In the genomic region with DNA sequence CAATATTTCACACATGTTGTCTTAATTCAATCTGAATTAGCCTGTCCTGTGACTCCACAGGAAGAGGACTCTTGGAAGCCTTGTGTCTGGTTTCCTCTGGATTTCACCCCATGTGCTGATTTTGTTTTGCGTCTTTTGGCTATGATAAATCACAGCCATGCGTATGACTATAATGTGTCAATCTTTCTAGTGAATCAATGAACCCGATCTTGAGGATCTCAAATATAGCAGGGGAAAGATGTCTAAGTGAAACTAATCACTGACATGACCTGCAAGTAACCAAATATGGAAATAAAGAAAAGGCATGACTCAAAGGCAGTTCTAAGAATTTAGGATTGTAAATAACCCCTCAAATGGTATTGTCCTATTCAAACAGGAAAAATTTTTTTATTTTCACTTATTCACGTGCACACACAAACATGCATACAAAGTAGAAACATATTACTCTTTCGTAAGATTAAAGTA, we compare ENCODE assay signal across 15 cellular contexts. TPM values are rescaled to one million over a fixed set of nuclear protein-coding genes. Genes with fewer than 3 reads are reported as not detected.
DNase-seq lines count a peak whose midpoint lies in the region; ATAC-seq, FAIRE-seq and TF ChIP-seq lines count a peak whose summit lies in the region.
"Had no signal": no experiment of that assay in that cellular context is flagged by ENCODE, and none has a peak within 500 bp of the region (broad histone marks: within the 10 kb centered on the region; RNA-seq: fewer than 3 reads in every experiment).

No MANE protein-coding gene starts in this region.

- no peak for TF ChIP-seq CTCF in H1 (IDR thresholded peaks at IDR 0.05; ENCODE audit: control extremely low read depth in 1 of 3, insufficient read depth in 1 of 3, low read depth in 1 of 3, low read length in 3 of 3)

- peak overlapping the region; percentile 88; the same call in 1 of the 2 replicates for H2BK20ac ChIP-seq in H1 (ENCODE audit: low read length)

- H3K4me1 ChIP-seq in HUES64 (ENCODE audit: insufficient read depth, low read length) (peaks cover 45% of the 10 kb centered on the region), H1 (replicated peaks in 1 of 4; ENCODE audit: control insufficient read depth in 3 of 4, insufficient read depth in 4 of 4, low read length in 3 of 4) (peaks cover 8 to 34% (median 30%) of the 10 kb centered on the region in 4 experiments)

- H3K4me3 ChIP-seq in HUES64 (ENCODE audit: low read length): no peak overlapping the region
- H3K4me3 ChIP-seq in H1 (ENCODE audit: extremely low read depth in 1 of 4, insufficient read depth in 2 of 4, low read depth in 3 of 4, low read length in 4 of 4): peak overlapping the region in 1 of 4 experiments; percentile 38; a peak in 2 of 8 replicates
- H3K4me3 ChIP-seq: sigmoid colon, tibial nerve had no signal

- no peaks in the 10 kb centered on the region for H3K27me3 ChIP-seq in HUES64 (ENCODE audit: insufficient read depth, low read length)
- H3K27me3 ChIP-seq in H1 (replicated peaks in 1 of 4; ENCODE audit: control insufficient read depth in 3 of 4, extremely low read depth in 1 of 4, insufficient read depth in 3 of 4, low read length in 3 of 4): no peaks in the 10 kb centered on the region
- H3K27me3 ChIP-seq: sigmoid colon, tibial nerve had no signal

- POLR2A ChIA-PET in H1 (lab: Charles Lee; ENCODE audit: partially characterized antibody): interaction anchor here (1.1 to 2.6 kb wide), 2 partner anchors 9 to 21 kb away, joined by 3 to 11 read pairs; a partner anchor contains a TSS

- peak overlapping the region; percentile 48 to 58; a peak in 3 of 4 replicates for H3K4me2 ChIP-seq in H1 (ENCODE audit: insufficient read depth in 1 of 2, low read depth in 2 of 2, low read length in 2 of 2)

- H4K20me1 ChIP-seq in H1 (replicated peaks in 1 of 2; ENCODE audit: control insufficient read depth in 1 of 2, insufficient read depth in 2 of 2, low read length in 2 of 2): peaks cover 2 to 4% of the 10 kb centered on the region in 2 experiments

- peaks cover 70% of the 10 kb centered on the region for H3K4me1 Mint-ChIP-seq in activated CD8-positive, alpha-beta memory T cell treated with anti-CD3 and anti-CD28 coated beads, Interleukin-2, amount 10 ng/mL, durations not matched to agents 7 days and 5 days
- peaks cover 34 to 59% of the 10 kb centered on the region in 2 donors for H3K4me1 Mint-ChIP-seq in stimulated activated naive B cell treated with anti-CD40 and anti-IgM and Interleukin-4, amounts not matched to agents 10 μg/mL and 1 μg/mL and 100 μg/mL, for 72 hours

- H4K8ac ChIP-seq in H1 (ENCODE audit: extremely low read depth, insufficient read depth, low read length): no peak overlapping the region

- H4K91ac ChIP-seq in H1 (replicated peaks; ENCODE audit: insufficient read length, low read length): peak overlapping the region; percentile 36

- peaks cover 2% of the 10 kb centered on the region for H3K9me3 Mint-ChIP-seq in activated CD8-positive, alpha-beta memory T cell treated with anti-CD3 and anti-CD28 coated beads, Interleukin-2, amount 10 ng/mL, durations not matched to agents 7 days and 5 days (ENCODE audit: low read depth)
- peaks cover 6 to 14% of the 10 kb centered on the region in 2 donors for H3K9me3 Mint-ChIP-seq in stimulated activated naive B cell treated with anti-CD40 and anti-IgM and Interleukin-4, amounts not matched to agents 10 μg/mL and 1 μg/mL and 100 μg/mL, for 72 hours

- H3K36me3 Mint-ChIP-seq in activated CD8-positive, alpha-beta memory T cell treated with anti-CD3 and anti-CD28 coated beads, Interleukin-2, amount 10 ng/mL, durations not matched to agents 7 days and 5 days: peaks cover 31% of the 10 kb centered on the region
- peaks cover 31 to 36% of the 10 kb centered on the region in 2 donors for H3K36me3 Mint-ChIP-seq in stimulated activated naive B cell treated with anti-CD40 and anti-IgM and Interleukin-4, amounts not matched to agents 10 μg/mL and 1 μg/mL and 100 μg/mL, for 72 hours

- no peak overlapping the region for H2AK5ac ChIP-seq in H1 (ENCODE audit: low read depth, low read length)

- H3K9me3 ChIP-seq in HUES64 (ENCODE audit: insufficient read depth, low read depth, low read length) (no peaks in the 10 kb centered on the region), H1 (ENCODE audit: insufficient read depth in 2 of 2, low read depth in 1 of 2, low read length in 1 of 2) (no peaks in the 10 kb centered on the region)
- H3K9me3 ChIP-seq: sigmoid colon, tibial nerve had no signal

- H3K4me3 Mint-ChIP-seq in activated CD8-positive, alpha-beta memory T cell treated with anti-CD3 and anti-CD28 coated beads, Interleukin-2, amount 10 ng/mL, durations not matched to agents 7 days and 5 days: no peak overlapping the region
- H3K4me3 Mint-ChIP-seq in stimulated activated naive B cell treated with anti-CD40 and anti-IgM and Interleukin-4, amounts not matched to agents 10 μg/mL and 1 μg/mL and 100 μg/mL, for 72 hours: peak overlapping the region in 1 of 2 donors; percentile 12
- H3K4me3 Mint-ChIP-seq: naive B cell had no signal

- H3K56ac ChIP-seq in H1 (replicated peaks; ENCODE audit: insufficient read length, low read depth, low read length): no peak overlapping the region

- no peaks in the 10 kb centered on the region for H3K23me2 ChIP-seq in H1 (ENCODE audit: low read depth, low read length)

- H3K9ac ChIP-seq in HUES64 (ENCODE audit: low read depth, low read length) (no peak overlapping the region), H1 (replicated peaks in 1 of 4; ENCODE audit: extremely low read depth in 1 of 4, low read depth in 3 of 4, low read length in 3 of 4) (no peak overlapping the region)

- H3K79me1 ChIP-seq in H1 (ENCODE audit: low read depth, low read length): no peaks in the 10 kb centered on the region; the same call in 1 of the 2 replicates

- WGBS in HUES64: 93% methylated on average over 3 of the region's 5 CpGs
- WGBS in H1 (ENCODE audit: extremely low coverage in 1 of 2, insufficient coverage in 1 of 2, insufficient read length in 1 of 2, insufficient replicate concordance in 2 of 2, low coverage in 1 of 2, low lambda C conversion rate in 2 of 2, missing lambda C conversion rate in 1 of 2), 2 experiments: 70% methylated on average over 5 of the region's 5 CpGs; no CpG with 5 or more reads in 1 of the 2 experiments

- peak overlapping the region; percentile 52 for H3K27ac Mint-ChIP-seq in activated CD8-positive, alpha-beta memory T cell treated with anti-CD3 and anti-CD28 coated beads, Interleukin-2, amount 10 ng/mL, durations not matched to agents 7 days and 5 days
- H3K27ac Mint-ChIP-seq in stimulated activated naive B cell treated with anti-CD40 and anti-IgM and Interleukin-4, amounts not matched to agents 10 μg/mL and 1 μg/mL and 100 μg/mL, for 72 hours: peak overlapping the region; percentile 79

- H3K27ac ChIP-seq in HUES64 (ENCODE audit: low read depth, low read length): peak overlapping the region; percentile 76
- H3K27ac ChIP-seq in H1 (ENCODE audit: low read depth, low read length): no peak overlapping the region
- H3K27ac ChIP-seq: sigmoid colon had no signal

- FAIRE-seq in H1 (lab: Jason Lieb, UNC): no peak
- FAIRE-seq: GM12892 had no signal

- H2BK5ac ChIP-seq in H1 (ENCODE audit: low read depth, low read length): peak overlapping the region; percentile 62; the same call in 1 of the 2 replicates

- no peak overlapping the region for H3K14ac ChIP-seq in H1 (ENCODE audit: insufficient read length)

- H4K5ac ChIP-seq in H1 (ENCODE audit: insufficient read length, low read depth, low read length): no peak overlapping the region

- H3K27me3 Mint-ChIP-seq in activated CD8-positive, alpha-beta memory T cell treated with anti-CD3 and anti-CD28 coated beads, Interleukin-2, amount 10 ng/mL, durations not matched to agents 7 days and 5 days: no peaks in the 10 kb centered on the region
- H3K27me3 Mint-ChIP-seq in stimulated activated naive B cell treated with anti-CD40 and anti-IgM and Interleukin-4, amounts not matched to agents 10 μg/mL and 1 μg/mL and 100 μg/mL, for 72 hours: no peaks in the 10 kb centered on the region
- H3K27me3 Mint-ChIP-seq: naive B cell had no signal

- no peak overlapping the region for H3K23ac ChIP-seq in H1 (ENCODE audit: insufficient read length)

- TF ChIP-seq EP300 in H1 (IDR thresholded peaks at IDR 0.05; ENCODE audit: borderline replicate concordance in 1 of 2, low read depth in 2 of 2, low read length in 2 of 2): no peak

- 0 out of 2 replicates have a peak overlapping the region, but pooled peaks have one; percentile 2 for H3K18ac ChIP-seq in H1 (ENCODE audit: extremely low read depth, low read length)

- TF ChIP-seq RAD21 in H1 (IDR thresholded peaks at IDR 0.05 in 1 of 2, conservative IDR thresholded peaks at IDR 0.05 in 1 of 2; ENCODE audit: low read depth in 2 of 2, low read length in 2 of 2): no peak

- CTCF ChIA-PET in activated CD8-positive, alpha-beta memory T cell treated with anti-CD3 and anti-CD28 coated beads, Interleukin-2, amount 10 ng/mL, durations not matched to agents 7 days and 5 days (lab: Charles Lee): no interaction called here
- CTCF ChIA-PET in H1 (lab: Charles Lee; ENCODE audit: partially characterized antibody): interaction anchor here (0.8 to 1.3 kb wide), 3 partner anchors 17 to 34 kb away, joined by 3 to 4 read pairs (median 3); no protein-coding TSS in a partner anchor

- H3K36me3 ChIP-seq in HUES64 (ENCODE audit: insufficient read depth, low read length): no peaks in the 10 kb centered on the region
- H3K36me3 ChIP-seq in H1 (ENCODE audit: control insufficient read depth in 2 of 4, insufficient read depth in 4 of 4, low read length in 3 of 4): no peaks in the 10 kb centered on the region; a peak in 1 of 8 replicates
- H3K36me3 ChIP-seq: sigmoid colon, tibial nerve had no signal

- no peak overlapping the region for H3K4ac ChIP-seq in H1 (replicated peaks; ENCODE audit: insufficient read length, low read depth, low read length)

- H2BK120ac ChIP-seq in H1 (replicated peaks; ENCODE audit: low read depth, low read length): peak overlapping the region; percentile 62

- H2BK12ac ChIP-seq in H1 (ENCODE audit: low read depth, low read length): peak overlapping the region; percentile 32; the same call in 1 of the 2 replicates

- no peak overlapping the region for H2AFZ ChIP-seq in H1 (ENCODE audit: low read length)

- ATAC-seq in activated CD8-positive, alpha-beta memory T cell treated with anti-CD3 and anti-CD28 coated beads, Interleukin-2, amount 10 ng/mL, durations not matched to agents 7 days and 5 days: peak; percentile 11
- peak; percentile 58 to 72 for ATAC-seq in stimulated activated naive B cell treated with anti-CD40 and anti-IgM and Interleukin-4, amounts not matched to agents 10 μg/mL and 1 μg/mL and 100 μg/mL, for 72 hours (replicated peaks)
- no peak for ATAC-seq in HG03280 (IDR thresholded peaks at IDR 0.05; ENCODE audit: unreplicated experiment)

- no peak for TF ChIP-seq POLR2A in H1 (IDR thresholded peaks at IDR 0.05; ENCODE audit: control extremely low read depth in 1 of 2, low read depth in 2 of 2, low read length in 2 of 2)

- no peak overlapping the region for H2BK15ac ChIP-seq in H1 (ENCODE audit: low read length)

- H3K79me2 ChIP-seq in H1 (ENCODE audit: control insufficient read depth in 1 of 2, insufficient read depth in 2 of 2, low read length in 2 of 2): peaks cover 11 to 94% of the 10 kb centered on the region in 2 experiments

- no peak for DNase-seq in activated CD8-positive, alpha-beta memory T cell treated with anti-CD3 and anti-CD28 coated beads, Interleukin-2, amount 10 ng/mL, durations not matched to agents 7 days and 5 days
- DNase-seq in activated CD8-positive, alpha-beta memory T cell treated with anti-CD3 and anti-CD28 coated beads for 24 hours: no peak
- DNase-seq in H1 (ENCODE audit: low read depth in 1 of 2, low spot score in 2 of 2) (no peak), germinal center (ENCODE audit: low spot score) (no peak), NCI-H1417 (lab: John Stamatoyannopoulos, UW) (no peak)
- no peak for DNase-seq in stimulated activated naive B cell treated with anti-CD40 and anti-IgM and Interleukin-4, amounts not matched to agents 10 μg/mL and 1 μg/mL and 100 μg/mL, for 72 hours
- DNase-seq: activated effector memory CD4-positive, alpha-beta T cell treated with Interleukin-2 at 50 U/mL for 16 hours; DMS79; naive B cell; NCI-H446; sigmoid colon had no signal

RNA-seq across cellular contexts. Expression of a gene that starts 8.2 kb away (rescaled TPM):
- total RNA-seq in activated CD8-positive, alpha-beta memory T cell treated with anti-CD3 and anti-CD28 coated beads, Interleukin-2, amount 10 ng/mL, durations not matched to agents 7 days and 5 days: 10 to 100 TPM; 29.2 to 55.0 TPM
- 46.1 TPM for polyA plus RNA-seq in HUES64 (2013, experiment 1 of 2)
- polyA plus RNA-seq in HUES64 (2013, experiment 2 of 2): 52.5 TPM
- total RNA-seq in H1 (2021; fragmentation: NEBNext Ultra II Directional; extraction: Animal tissue kit (Norgen Biotek cat#: 25700)): 92.9 and 94.7 TPM in 2 replicates
- polyA plus RNA-seq in H1 (2011; rRNA removed): 68.4 and 69.3 TPM in 2 replicates
- 69.3 TPM for polyA plus RNA-seq in H1 (2011; cell fraction: cytosol; rRNA removed)
- 122 TPM for polyA plus RNA-seq in H1 (2011; cell fraction: nucleus; rRNA removed)
- polyA plus RNA-seq in H1 (2012, experiment 1 of 2): 53.8 to 78.2 TPM (median 59.0 TPM) in 4 replicates
- polyA plus RNA-seq in H1 (2012, experiment 2 of 2): 4.4 TPM
- 58.6 TPM for polyA plus RNA-seq in H1 (2013, experiment 1 of 2)
- 59.7 TPM for polyA plus RNA-seq in H1 (2013, experiment 2 of 2)
- 410 and 421 TPM in 2 replicates for polyA minus RNA-seq in H1 (2011; rRNA and poly(A)+ RNA removed)
- 127 TPM for polyA minus RNA-seq in H1 (2011; cell fraction: cytosol; rRNA and poly(A)+ RNA removed)
- 199 TPM for polyA minus RNA-seq in H1 (2011; cell fraction: nucleus; rRNA and poly(A)+ RNA removed)

RNA-seq across cellular contexts. Expression of a gene that starts 20.4 kb away (rescaled TPM):
- 10 to 100 TPM; 30.4 to 34.9 TPM for total RNA-seq in activated CD8-positive, alpha-beta memory T cell treated with anti-CD3 and anti-CD28 coated beads, Interleukin-2, amount 10 ng/mL, durations not matched to agents 7 days and 5 days
- polyA plus RNA-seq in HUES64 (2013, experiment 1 of 2): 45.3 TPM
- polyA plus RNA-seq in HUES64 (2013, experiment 2 of 2): 41.3 TPM
- total RNA-seq in H1 (2021; fragmentation: NEBNext Ultra II Directional; extraction: Animal tissue kit (Norgen Biotek cat#: 25700)): 50.4 and 53.2 TPM in 2 replicates
- 27.2 and 32.0 TPM in 2 replicates for polyA plus RNA-seq in H1 (2011; rRNA removed)
- polyA plus RNA-seq in H1 (2011; cell fraction: cytosol; rRNA removed): 34.3 TPM
- polyA plus RNA-seq in H1 (2011; cell fraction: nucleus; rRNA removed): 16.9 TPM
- polyA plus RNA-seq in H1 (2012, experiment 1 of 2): 31.4 to 37.5 TPM (median 35.0 TPM) in 4 replicates
- polyA plus RNA-seq in H1 (2012, experiment 2 of 2): 30.6 TPM
- polyA plus RNA-seq in H1 (2013, experiment 1 of 2): 38.8 TPM
- 39.4 TPM for polyA plus RNA-seq in H1 (2013, experiment 2 of 2)
- 9.7 and 10.1 TPM in 2 replicates for polyA minus RNA-seq in H1 (2011; rRNA and poly(A)+ RNA removed)
- 23.1 TPM for polyA minus RNA-seq in H1 (2011; cell fraction: cytosol; rRNA and poly(A)+ RNA removed)
- polyA minus RNA-seq in H1 (2011; cell fraction: nucleus; rRNA and poly(A)+ RNA removed): 12.6 TPM
